In the genomic region with DNA sequence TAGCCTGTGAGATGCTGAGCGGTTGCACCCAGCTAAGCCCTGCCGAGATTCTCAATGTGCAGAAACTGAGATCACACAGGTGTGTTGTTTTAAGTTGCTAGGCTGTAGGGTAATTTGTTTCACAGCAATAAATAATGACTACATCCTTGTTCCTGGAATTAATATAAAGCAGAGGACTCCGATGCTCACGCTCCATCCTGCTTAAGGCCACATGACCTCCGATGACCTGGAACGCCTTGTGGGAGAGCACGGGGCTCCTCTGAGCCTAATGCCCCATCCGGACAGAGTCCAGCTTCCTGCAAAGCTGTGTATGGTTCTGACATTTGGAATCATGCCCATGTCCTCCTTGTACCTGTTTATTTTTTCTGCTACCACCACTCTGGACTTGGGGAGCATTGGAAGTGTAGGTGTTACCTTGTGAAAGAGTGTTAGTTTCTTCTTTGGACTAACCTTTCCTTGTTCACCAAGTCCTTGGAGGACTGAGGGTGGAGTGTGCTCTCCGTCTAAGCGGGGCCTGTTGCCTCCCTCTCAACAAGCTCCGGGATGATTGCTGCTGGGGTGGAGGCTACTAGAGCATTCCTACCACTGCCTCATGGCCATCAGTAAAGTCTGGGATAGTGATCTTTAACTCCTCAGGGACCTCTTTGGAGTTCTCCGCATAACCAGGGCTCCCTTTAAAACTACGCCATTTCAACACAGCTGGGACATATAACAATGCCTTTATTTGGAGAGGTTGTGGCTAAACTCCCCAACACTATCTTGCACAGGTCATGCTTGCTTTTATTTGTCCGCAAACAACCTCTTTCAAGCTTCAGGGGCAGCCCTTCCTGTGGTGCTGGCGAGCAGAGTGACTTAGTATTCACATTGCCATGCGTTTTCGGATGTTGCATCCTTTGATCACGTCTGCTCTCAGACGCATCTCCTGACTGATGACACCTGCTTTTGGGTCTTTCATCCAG, we compare ENCODE assay signal across 1 cellular context.
TF ChIP-seq lines count a peak whose summit lies in the region.

No MANE protein-coding gene starts in this region.

TF ChIP-seq in HepG2, 621 proteins besides CTCF, POLR2A, EP300 and RAD21 (continued from another document and continues in another):
- TF ChIP-seq RARG (CRISPR knock-in tag; IDR thresholded peaks at IDR 0.05; ENCODE audit: low read depth) (no peak), PRPF4 (IDR thresholded peaks at IDR 0.05; ENCODE audit: low read depth, low read length, poor library complexity, severe bottlenecking) (peak; percentile 61), POLR2G (IDR thresholded peaks at IDR 0.05; ENCODE audit: low read depth, low read length) (peak; percentile 44; the same call in 1 of the 2 replicates), STAG1 (CRISPR knock-in tag; IDR thresholded peaks at IDR 0.05) (no peak), MLX (CRISPR knock-in tag; IDR thresholded peaks at IDR 0.05) (peak; percentile 64; the same call in 1 of the 2 replicates), ZBTB2 (CRISPR knock-in tag; IDR thresholded peaks at IDR 0.05; ENCODE audit: low read depth) (no peak), TFE3 (CRISPR knock-in tag; IDR thresholded peaks at IDR 0.05) (no peak; the same call in 1 of the 2 replicates), ATF2 (CRISPR knock-in tag; IDR thresholded peaks at IDR 0.05) (no peak), HOMEZ (CRISPR knock-in tag; IDR thresholded peaks at IDR 0.05; ENCODE audit: low read depth) (0 out of 2 replicates have a peak, but pooled peaks have one; percentile 10), ZNF20 (CRISPR knock-in tag; IDR thresholded peaks at IDR 0.05) (no peak), YEATS2 (CRISPR knock-in tag; IDR thresholded peaks at IDR 0.05; ENCODE audit: borderline replicate concordance) (no peak), MAFG (CRISPR knock-in tag; IDR thresholded peaks at IDR 0.05) (no peak), ZNF124 (CRISPR knock-in tag; IDR thresholded peaks at IDR 0.05) (no peak), SSRP1 (CRISPR knock-in tag; IDR thresholded peaks at IDR 0.05) (no peak; the same call in 1 of the 2 replicates), RELA (CRISPR knock-in tag; IDR thresholded peaks at IDR 0.05) (no peak), LCORL (IDR thresholded peaks at IDR 0.05) (no peak), LCORL (CRISPR knock-in tag; IDR thresholded peaks at IDR 0.05) (peak; percentile 81), CEBPG (CRISPR knock-in tag; IDR thresholded peaks at IDR 0.05) (peak; percentile 67), GABPA (IDR thresholded peaks at IDR 0.05; ENCODE audit: low read depth, low read length) (no peak), GABPA (CRISPR knock-in tag; IDR thresholded peaks at IDR 0.05; ENCODE audit: low read depth) (no peak; the same call in 1 of the 2 replicates), NFYB (CRISPR knock-in tag; IDR thresholded peaks at IDR 0.05) (no peak), POLR2AphosphoS5 (IDR thresholded peaks at IDR 0.05; ENCODE audit: low read depth, low read length) (peak; percentile 32; the same call in 1 of the 2 replicates), ZNF143 (CRISPR knock-in tag; IDR thresholded peaks at IDR 0.05) (no peak; the same call in 1 of the 2 replicates), ZNF354B (CRISPR knock-in tag; IDR thresholded peaks at IDR 0.05) (peak; percentile 26; the same call in 1 of the 2 replicates), ELF4 (CRISPR knock-in tag; IDR thresholded peaks at IDR 0.05; ENCODE audit: borderline replicate concordance) (no peak), SETDB1 (CRISPR knock-in tag; IDR thresholded peaks at IDR 0.05; ENCODE audit: borderline replicate concordance) (no peak), FOXA3 (CRISPR knock-in tag; IDR thresholded peaks at IDR 0.05) (peak; percentile 74), ZNF460 (CRISPR knock-in tag; IDR thresholded peaks at IDR 0.05; ENCODE audit: borderline replicate concordance) (no peak), ZNF557 (CRISPR knock-in tag; IDR thresholded peaks at IDR 0.05) (0 out of 2 replicates have a peak, but pooled peaks have one; percentile 20), KLF9 (CRISPR knock-in tag; IDR thresholded peaks at IDR 0.05; ENCODE audit: low read depth) (no peak), ASH2L (IDR thresholded peaks at IDR 0.05; ENCODE audit: insufficient read length, low read depth, low read length) (peak; percentile 35), MYC (CRISPR knock-in tag; IDR thresholded peaks at IDR 0.05; ENCODE audit: borderline replicate concordance) (peak; percentile 54; the same call in 1 of the 2 replicates), CCAR2 (optimal IDR thresholded peaks at IDR 0.05; ENCODE audit: low read depth, low read length) (no peak)
- TF ChIP-seq, protein P1, sequence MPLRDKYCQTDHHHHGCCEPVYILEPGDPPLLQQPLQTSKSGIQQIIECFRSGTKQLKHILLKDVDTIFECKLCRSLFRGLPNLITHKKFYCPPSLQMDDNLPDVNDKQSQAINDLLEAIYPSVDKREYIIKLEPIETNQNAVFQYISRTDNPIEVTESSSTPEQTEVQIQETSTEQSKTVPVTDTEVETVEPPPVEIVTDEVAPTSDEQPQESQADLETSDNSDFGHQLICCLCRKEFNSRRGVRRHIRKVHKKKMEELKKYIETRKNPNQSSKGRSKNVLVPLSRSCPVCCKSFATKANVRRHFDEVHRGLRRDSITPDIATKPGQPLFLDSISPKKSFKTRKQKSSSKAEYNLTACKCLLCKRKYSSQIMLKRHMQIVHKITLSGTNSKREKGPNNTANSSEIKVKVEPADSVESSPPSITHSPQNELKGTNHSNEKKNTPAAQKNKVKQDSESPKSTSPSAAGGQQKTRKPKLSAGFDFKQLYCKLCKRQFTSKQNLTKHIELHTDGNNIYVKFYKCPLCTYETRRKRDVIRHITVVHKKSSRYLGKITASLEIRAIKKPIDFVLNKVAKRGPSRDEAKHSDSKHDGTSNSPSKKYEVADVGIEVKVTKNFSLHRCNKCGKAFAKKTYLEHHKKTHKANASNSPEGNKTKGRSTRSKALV (CRISPR knock-in tag; IDR thresholded peaks at IDR 0.05): peak; percentile 59
- TF ChIP-seq, protein P2, sequence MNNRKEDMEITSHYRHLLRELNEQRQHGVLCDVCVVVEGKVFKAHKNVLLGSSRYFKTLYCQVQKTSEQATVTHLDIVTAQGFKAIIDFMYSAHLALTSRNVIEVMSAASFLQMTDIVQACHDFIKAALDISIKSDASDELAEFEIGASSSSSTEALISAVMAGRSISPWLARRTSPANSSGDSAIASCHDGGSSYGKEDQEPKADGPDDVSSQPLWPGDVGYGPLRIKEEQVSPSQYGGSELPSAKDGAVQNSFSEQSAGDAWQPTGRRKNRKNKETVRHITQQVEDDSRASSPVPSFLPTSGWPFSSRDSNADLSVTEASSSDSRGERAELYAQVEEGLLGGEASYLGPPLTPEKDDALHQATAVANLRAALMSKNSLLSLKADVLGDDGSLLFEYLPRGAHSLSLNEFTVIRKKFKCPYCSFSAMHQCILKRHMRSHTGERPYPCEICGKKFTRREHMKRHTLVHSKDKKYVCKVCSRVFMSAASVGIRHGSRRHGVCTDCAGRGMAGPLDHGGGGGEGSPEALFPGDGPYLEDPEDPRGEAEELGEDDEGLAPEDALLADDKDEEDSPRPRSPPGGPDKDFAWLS (CRISPR knock-in tag; IDR thresholded peaks at IDR 0.05; ENCODE audit: borderline replicate concordance): no peak
- TF ChIP-seq, protein P3, sequence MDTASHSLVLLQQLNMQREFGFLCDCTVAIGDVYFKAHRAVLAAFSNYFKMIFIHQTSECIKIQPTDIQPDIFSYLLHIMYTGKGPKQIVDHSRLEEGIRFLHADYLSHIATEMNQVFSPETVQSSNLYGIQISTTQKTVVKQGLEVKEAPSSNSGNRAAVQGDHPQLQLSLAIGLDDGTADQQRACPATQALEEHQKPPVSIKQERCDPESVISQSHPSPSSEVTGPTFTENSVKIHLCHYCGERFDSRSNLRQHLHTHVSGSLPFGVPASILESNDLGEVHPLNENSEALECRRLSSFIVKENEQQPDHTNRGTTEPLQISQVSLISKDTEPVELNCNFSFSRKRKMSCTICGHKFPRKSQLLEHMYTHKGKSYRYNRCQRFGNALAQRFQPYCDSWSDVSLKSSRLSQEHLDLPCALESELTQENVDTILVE (CRISPR knock-in tag; IDR thresholded peaks at IDR 0.05): no peak
- TF ChIP-seq, protein P4, sequence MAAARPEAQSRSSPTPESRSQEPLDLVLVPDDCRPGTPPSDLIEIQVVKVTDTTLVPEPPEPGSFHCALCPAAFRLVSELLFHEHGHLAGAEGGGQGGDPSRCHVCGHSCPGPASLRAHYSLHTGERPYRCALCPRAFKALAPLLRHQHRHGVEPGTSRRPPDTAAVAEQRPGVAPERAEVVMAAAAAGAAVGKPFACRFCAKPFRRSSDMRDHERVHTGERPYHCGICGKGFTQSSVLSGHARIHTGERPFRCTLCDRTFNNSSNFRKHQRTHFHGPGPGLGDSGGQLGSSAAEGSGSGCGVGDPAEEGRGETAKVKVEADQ (CRISPR knock-in tag; IDR thresholded peaks at IDR 0.05; ENCODE audit: borderline replicate concordance): no peak
